In the genomic region with DNA sequence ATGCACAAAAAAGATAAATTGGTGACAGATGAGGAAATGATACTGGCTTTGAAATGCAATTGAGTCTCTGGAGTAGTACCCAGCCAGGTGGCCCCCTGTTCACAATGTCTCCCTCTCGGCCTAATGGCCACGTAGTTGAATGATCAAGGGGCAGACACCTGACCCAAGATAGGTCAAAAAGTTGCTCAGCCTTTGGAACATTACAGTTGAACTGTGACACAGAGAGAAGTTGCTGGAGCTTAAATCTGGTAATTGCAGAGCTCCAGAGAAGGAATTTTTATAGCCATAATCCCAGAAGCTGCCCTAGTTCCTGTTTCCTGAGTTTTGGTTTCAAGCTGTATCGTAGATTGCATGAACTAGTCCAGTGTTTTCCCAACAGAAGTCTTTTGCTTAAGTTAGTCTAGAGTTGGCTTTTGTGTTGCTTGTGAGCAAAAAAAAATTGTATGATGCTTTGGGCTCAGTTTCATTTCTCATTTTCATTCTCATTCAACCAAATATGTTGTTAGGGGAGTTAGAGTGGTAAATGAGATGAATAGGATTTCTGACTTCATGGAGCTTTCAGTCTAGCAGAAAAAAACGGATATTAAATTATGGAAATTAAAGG, we compare ENCODE assay signal across 10 cellular contexts.
DNase-seq lines count a peak whose midpoint lies in the region; ATAC-seq, FAIRE-seq and TF ChIP-seq lines count a peak whose summit lies in the region.
"Had no signal": no experiment of that assay in that cellular context is flagged by ENCODE, and none has a peak within 500 bp of the region (broad histone marks: within the 10 kb centered on the region; RNA-seq: fewer than 3 reads in every experiment).

No MANE protein-coding gene starts in this region.

- H3K27ac Mint-ChIP-seq in endothelial cell (ENCODE audit: unreplicated experiment) = peak overlapping the region; percentile 87

- H3K9me3 ChIP-seq in sigmoid colon = no peaks in the 10 kb centered on the region
- no peaks in the 10 kb centered on the region; the same call in 1 of the 2 replicates for H3K9me3 ChIP-seq in HepG2 (ENCODE audit: low read length)

- peaks cover 4% of the 10 kb centered on the region for H3K9me3 Mint-ChIP-seq in endothelial cell (ENCODE audit: unreplicated experiment)

- TF ChIP-seq EP300 in sigmoid colon (IDR thresholded peaks at IDR 0.05) = no peak
- no peak for TF ChIP-seq EP300 in HepG2 (IDR thresholded peaks at IDR 0.05; ENCODE audit: low read depth in 2 of 2, low read length in 2 of 2)
- TF ChIP-seq EP300 in HepG2 (CRISPR knock-in tag; IDR thresholded peaks at IDR 0.05; ENCODE audit: borderline replicate concordance) = no peak

- ATAC-seq in GM21360 (IDR thresholded peaks at IDR 0.05; ENCODE audit: unreplicated experiment) (peak; percentile 93), HG03060 (IDR thresholded peaks at IDR 0.05; ENCODE audit: low read depth, unreplicated experiment) (peak; percentile 69), HepG2 (no peak)

- POLR2A ChIA-PET in HepG2 (lab: Yijun Ruan, JAX) = no interaction called here

- no peaks in the 10 kb centered on the region for H3K36me3 ChIP-seq in sigmoid colon
- H3K36me3 ChIP-seq in HepG2 (replicated peaks in 1 of 2; ENCODE audit: control insufficient read depth in 1 of 2, insufficient read depth in 2 of 2, low read length in 2 of 2) = no peaks in the 10 kb centered on the region

- H3K79me2 ChIP-seq in HepG2 (ENCODE audit: insufficient read depth, low read length) = no peaks in the 10 kb centered on the region

- H3K4me1 Mint-ChIP-seq in endothelial cell (ENCODE audit: unreplicated experiment) = peaks cover 15% of the 10 kb centered on the region

- TF ChIP-seq POLR2A in GM12891 (IDR thresholded peaks at IDR 0.05; ENCODE audit: low read depth, low read length) (no peak), sigmoid colon (IDR thresholded peaks at IDR 0.05) (no peak), HepG2 (IDR thresholded peaks at IDR 0.05; ENCODE audit: insufficient read depth in 1 of 2, low read depth in 2 of 2, low read length in 2 of 2) (no peak)

- WGBS in sigmoid colon, 2 donors = 23 to 51% methylated on average over 4 of the region's 4 CpGs
- WGBS in HepG2 (ENCODE audit: low lambda C conversion rate) = 8% methylated on average over 4 of the region's 4 CpGs

- H3K4me3 ChIP-seq in sigmoid colon (no peak overlapping the region), HepG2 (replicated peaks in 1 of 3; ENCODE audit: insufficient read depth in 1 of 3, low read depth in 2 of 3, low read length in 3 of 3) (no peak overlapping the region)

- H3K27ac ChIP-seq in sigmoid colon (no peak overlapping the region), HepG2 (ENCODE audit: extremely low read length, insufficient read depth, low read length) (no peak overlapping the region)

- no peak overlapping the region for H3K4me2 ChIP-seq in HepG2 (ENCODE audit: low read depth, low read length)

- no peak for TF ChIP-seq CTCF in endothelial cell (IDR thresholded peaks at IDR 0.05; ENCODE audit: unreplicated experiment)
- TF ChIP-seq CTCF in sigmoid colon (IDR thresholded peaks at IDR 0.05) = no peak
- TF ChIP-seq CTCF in D721Med (IDR thresholded peaks at IDR 0.05; ENCODE audit: insufficient read depth, missing control alignments) = no peak
- no peak for TF ChIP-seq CTCF in HepG2 (CRISPR knock-in tag; IDR thresholded peaks at IDR 0.05)

- peaks cover 0 to 12% (median 9%) of the 10 kb centered on the region in 4 donors for H3K4me1 ChIP-seq in sigmoid colon
- H3K4me1 ChIP-seq in HepG2 (ENCODE audit: insufficient read depth, low read length) = no peaks in the 10 kb centered on the region; the same call in 1 of the 2 replicates

- peaks cover 12% of the 10 kb centered on the region for H3K36me3 Mint-ChIP-seq in endothelial cell (ENCODE audit: low read depth, unreplicated experiment)

- in situ Hi-C loops in HepG2 (cut with HindIII; ENCODE audit: extremely low pct_ligation_motif_present, low pct_unique_long_range_greater_than_20kb) = no loop called here

- DNase-seq in GM12891 (ENCODE audit: insufficient read length, low spot score) (no peak), endothelial cell (ENCODE audit: low spot score) (no peak), sigmoid colon (no peak), D721Med (ENCODE audit: insufficient read length, low spot score) (no peak), cerebellar nuclear complex (lab: John Stamatoyannopoulos, UW) (no peak), HepG2 (ENCODE audit: low spot score) (no peak)
- DNase-seq: amygdala, NCI-H1930 had no signal

- CTCF ChIA-PET in HepG2 (lab: Yijun Ruan, JAX; ENCODE audit: low intra/inter-chr PET ratio, low total read pairs) = no interaction called here

- no TSS peak for BruUV-seq in HepG2 (replicated peaks; lab: Mats Ljungman, UMichigan)

- TF ChIP-seq RAD21 in HepG2 (CRISPR knock-in tag; IDR thresholded peaks at IDR 0.05) = no peak

- H3K27me3 Mint-ChIP-seq in endothelial cell (ENCODE audit: unreplicated experiment) = peaks cover 4% of the 10 kb centered on the region

- no peak overlapping the region for H2AFZ ChIP-seq in HepG2 (ENCODE audit: low read length)

- H3K9ac ChIP-seq in HepG2 (ENCODE audit: insufficient read depth, low read depth, low read length) = no peak overlapping the region

- FAIRE-seq in GM12891 (lab: Jason Lieb, UNC) (peak; percentile 73), D721Med (lab: Jason Lieb, UNC) (no peak), HepG2 (lab: Jason Lieb, UNC) (no peak)

- H4K20me1 ChIP-seq in HepG2 (ENCODE audit: insufficient read depth, low read length) = no peaks in the 10 kb centered on the region

- H3K27me3 ChIP-seq in sigmoid colon (no peaks in the 10 kb centered on the region), HepG2 (ENCODE audit: control insufficient read depth in 1 of 2, insufficient read depth in 2 of 2, low read length in 2 of 2) (no peaks in the 10 kb centered on the region)

- intact Hi-C loops in sigmoid colon (cut with DNase I) (no loop called here), HepG2 (cut with micrococcal nuclease; ENCODE audit: unreplicated experiment) (no loop called here)

- no peak overlapping the region for H3K4me3 Mint-ChIP-seq in endothelial cell (ENCODE audit: unreplicated experiment)

TF ChIP-seq in GM12891, 5 proteins besides CTCF, POLR2A, EP300 and RAD21:
- peak; percentile 67 for TF ChIP-seq SPI1 (IDR thresholded peaks at IDR 0.05; ENCODE audit: low read depth, low read length)
- TF ChIP-seq TAF1 (IDR thresholded peaks at IDR 0.05; ENCODE audit: low read depth, low read length) = no peak

TF ChIP-seq in HepG2, 621 proteins besides CTCF, POLR2A, EP300 and RAD21 (continues in another document):
- TF ChIP-seq, protein P1, sequence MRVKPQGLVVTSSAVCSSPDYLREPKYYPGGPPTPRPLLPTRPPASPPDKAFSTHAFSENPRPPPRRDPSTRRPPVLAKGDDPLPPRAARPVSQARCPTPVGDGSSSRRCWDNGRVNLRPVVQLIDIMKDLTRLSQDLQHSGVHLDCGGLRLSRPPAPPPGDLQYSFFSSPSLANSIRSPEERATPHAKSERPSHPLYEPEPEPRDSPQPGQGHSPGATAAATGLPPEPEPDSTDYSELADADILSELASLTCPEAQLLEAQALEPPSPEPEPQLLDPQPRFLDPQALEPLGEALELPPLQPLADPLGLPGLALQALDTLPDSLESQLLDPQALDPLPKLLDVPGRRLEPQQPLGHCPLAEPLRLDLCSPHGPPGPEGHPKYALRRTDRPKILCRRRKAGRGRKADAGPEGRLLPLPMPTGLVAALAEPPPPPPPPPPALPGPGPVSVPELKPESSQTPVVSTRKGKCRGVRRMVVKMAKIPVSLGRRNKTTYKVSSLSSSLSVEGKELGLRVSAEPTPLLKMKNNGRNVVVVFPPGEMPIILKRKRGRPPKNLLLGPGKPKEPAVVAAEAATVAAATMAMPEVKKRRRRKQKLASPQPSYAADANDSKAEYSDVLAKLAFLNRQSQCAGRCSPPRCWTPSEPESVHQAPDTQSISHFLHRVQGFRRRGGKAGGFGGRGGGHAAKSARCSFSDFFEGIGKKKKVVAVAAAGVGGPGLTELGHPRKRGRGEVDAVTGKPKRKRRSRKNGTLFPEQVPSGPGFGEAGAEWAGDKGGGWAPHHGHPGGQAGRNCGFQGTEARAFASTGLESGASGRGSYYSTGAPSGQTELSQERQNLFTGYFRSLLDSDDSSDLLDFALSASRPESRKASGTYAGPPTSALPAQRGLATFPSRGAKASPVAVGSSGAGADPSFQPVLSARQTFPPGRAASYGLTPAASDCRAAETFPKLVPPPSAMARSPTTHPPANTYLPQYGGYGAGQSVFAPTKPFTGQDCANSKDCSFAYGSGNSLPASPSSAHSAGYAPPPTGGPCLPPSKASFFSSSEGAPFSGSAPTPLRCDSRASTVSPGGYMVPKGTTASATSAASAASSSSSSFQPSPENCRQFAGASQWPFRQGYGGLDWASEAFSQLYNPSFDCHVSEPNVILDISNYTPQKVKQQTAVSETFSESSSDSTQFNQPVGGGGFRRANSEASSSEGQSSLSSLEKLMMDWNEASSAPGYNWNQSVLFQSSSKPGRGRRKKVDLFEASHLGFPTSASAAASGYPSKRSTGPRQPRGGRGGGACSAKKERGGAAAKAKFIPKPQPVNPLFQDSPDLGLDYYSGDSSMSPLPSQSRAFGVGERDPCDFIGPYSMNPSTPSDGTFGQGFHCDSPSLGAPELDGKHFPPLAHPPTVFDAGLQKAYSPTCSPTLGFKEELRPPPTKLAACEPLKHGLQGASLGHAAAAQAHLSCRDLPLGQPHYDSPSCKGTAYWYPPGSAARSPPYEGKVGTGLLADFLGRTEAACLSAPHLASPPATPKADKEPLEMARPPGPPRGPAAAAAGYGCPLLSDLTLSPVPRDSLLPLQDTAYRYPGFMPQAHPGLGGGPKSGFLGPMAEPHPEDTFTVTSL (CRISPR knock-in tag; IDR thresholded peaks at IDR 0.05; ENCODE audit: borderline replicate concordance) = no peak
- no peak for TF ChIP-seq ARNT (IDR thresholded peaks at IDR 0.05)
- TF ChIP-seq, protein P2, sequence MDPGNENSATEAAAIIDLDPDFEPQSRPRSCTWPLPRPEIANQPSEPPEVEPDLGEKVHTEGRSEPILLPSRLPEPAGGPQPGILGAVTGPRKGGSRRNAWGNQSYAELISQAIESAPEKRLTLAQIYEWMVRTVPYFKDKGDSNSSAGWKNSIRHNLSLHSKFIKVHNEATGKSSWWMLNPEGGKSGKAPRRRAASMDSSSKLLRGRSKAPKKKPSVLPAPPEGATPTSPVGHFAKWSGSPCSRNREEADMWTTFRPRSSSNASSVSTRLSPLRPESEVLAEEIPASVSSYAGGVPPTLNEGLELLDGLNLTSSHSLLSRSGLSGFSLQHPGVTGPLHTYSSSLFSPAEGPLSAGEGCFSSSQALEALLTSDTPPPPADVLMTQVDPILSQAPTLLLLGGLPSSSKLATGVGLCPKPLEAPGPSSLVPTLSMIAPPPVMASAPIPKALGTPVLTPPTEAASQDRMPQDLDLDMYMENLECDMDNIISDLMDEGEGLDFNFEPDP (CRISPR knock-in tag; conservative IDR thresholded peaks at IDR 0.05) = no peak
- no peak for TF ChIP-seq NAIF1 (CRISPR knock-in tag; IDR thresholded peaks at IDR 0.05; ENCODE audit: borderline replicate concordance)
- no peak for TF ChIP-seq KMT2A (CRISPR knock-in tag; IDR thresholded peaks at IDR 0.05)
- no peak for TF ChIP-seq ZNF562 (CRISPR knock-in tag; IDR thresholded peaks at IDR 0.05; ENCODE audit: borderline replicate concordance)
- no peak for TF ChIP-seq MYNN (CRISPR knock-in tag; IDR thresholded peaks at IDR 0.05; ENCODE audit: low read depth)
- TF ChIP-seq GPN1 (CRISPR knock-in tag; IDR thresholded peaks at IDR 0.05; ENCODE audit: borderline replicate concordance) = no peak
- no peak for TF ChIP-seq ZNF329 (CRISPR knock-in tag; IDR thresholded peaks at IDR 0.05; ENCODE audit: low read depth)
